In genomic region chr4:138831943-138832342, GRCh38 we compare ENCODE assay signal across 8 cellular contexts.
"Had no signal": no experiment of that assay in that cellular context is flagged by ENCODE, and none has a peak within 500 bp of the region (broad histone marks: within the 10 kb centered on the region; RNA-seq: fewer than 3 reads in every experiment).

No MANE protein-coding gene starts in this region.

- H3K27me3 ChIP-seq: ovary had no signal

- H3K36me3 ChIP-seq: ovary had no signal

- H3K4me3 ChIP-seq: lung, ovary had no signal

- H3K27ac ChIP-seq: ovary had no signal

- DNase-seq: activated CD4-positive, alpha-beta T cell treated with anti-CD3 and anti-CD28 coated beads for 1 hour; activated naive CD4-positive, alpha-beta T cell treated with anti-CD3 and anti-CD28 coated beads, Interleukin-2, amount 50 U/mL, for 16 hours; activated T-cell treated with anti-CD3 and anti-CD28 coated beads, Interleukin-2, amount 50 U/mL, for 24 hours; erythroblast; left colon; naive B cell; ovary had no signal
